12 cellular contexts compared by ENCODE assay signal in genomic region chr20:13717631-13718044, GRCh38.
DNase-seq lines count a peak whose midpoint lies in the region; ATAC-seq and TF ChIP-seq lines count a peak whose summit lies in the region.
"Had no signal": no experiment of that assay in that cellular context is flagged by ENCODE, and none has a peak within 500 bp of the region (broad histone marks: within the 10 kb centered on the region; RNA-seq: fewer than 3 reads in every experiment).

No MANE protein-coding gene starts in this region.

- no peak overlapping the region for H4K5ac ChIP-seq in H9 (ENCODE audit: insufficient read length, low read depth, low read length)

- no peaks in the 10 kb centered on the region for H3K4me1 ChIP-seq in breast epithelium
- no peaks in the 10 kb centered on the region for H3K4me1 ChIP-seq in H9 (ENCODE audit: insufficient read depth, low read length)
- H3K4me1 ChIP-seq in foreskin keratinocyte: no peaks in the 10 kb centered on the region

- H4K20me1 ChIP-seq in H9 (ENCODE audit: control insufficient read depth, insufficient read depth, insufficient read length): no peaks in the 10 kb centered on the region

- H3K27me3 ChIP-seq in breast epithelium: no peaks in the 10 kb centered on the region
- no peaks in the 10 kb centered on the region for H3K27me3 ChIP-seq in H9 (ENCODE audit: insufficient read depth, low read length)
- no peaks in the 10 kb centered on the region for H3K27me3 ChIP-seq in foreskin keratinocyte
- H3K27me3 ChIP-seq: cardiac muscle cell had no signal

- no peak overlapping the region for H3K14ac ChIP-seq in H9 (ENCODE audit: insufficient read depth, low read length)

- no peak overlapping the region for H3K56ac ChIP-seq in H9 (ENCODE audit: insufficient read length, low read depth, low read length)

- intact Hi-C loops in MCF 10A (cut with micrococcal nuclease): no loop called here
- intact Hi-C loops in breast epithelium (cut with DNase I; ENCODE audit: low total_unique reads): no loop called here

- no peak overlapping the region for H2AK5ac ChIP-seq in H9 (ENCODE audit: insufficient read length, low read length)

- no peak overlapping the region for H2BK15ac ChIP-seq in H9 (ENCODE audit: low read depth, low read length)

- TF ChIP-seq CTCF in MCF 10A (IDR thresholded peaks at IDR 0.05; ENCODE audit: unreplicated experiment) (no peak), breast epithelium (IDR thresholded peaks at IDR 0.05) (no peak), H9 (conservative IDR thresholded peaks at IDR 0.05) (no peak), foreskin keratinocyte (conservative IDR thresholded peaks at IDR 0.05) (no peak)

- H3K23me2 ChIP-seq in H9 (ENCODE audit: insufficient read length, low read depth, low read length, poor library complexity, severe bottlenecking): no peaks in the 10 kb centered on the region

- H2BK120ac ChIP-seq in H9 (ENCODE audit: low read depth, low read length, poor library complexity, severe bottlenecking): no peak overlapping the region

- POLR2A ChIA-PET in MCF 10A (lab: Yijun Ruan, JAX): interaction anchor here (0.6 kb wide), 1 partner anchor 161 kb away, joined by 4 read pairs; no protein-coding TSS in a partner anchor

- H3K4me3 Mint-ChIP-seq in MCF 10A (ENCODE audit: unreplicated experiment): no peak overlapping the region
- H3K4me3 Mint-ChIP-seq in H9: no peak overlapping the region

- TF ChIP-seq POLR2A in breast epithelium (IDR thresholded peaks at IDR 0.05): no peak

- H3K9me3 ChIP-seq in breast epithelium (no peaks in the 10 kb centered on the region), H9 (ENCODE audit: control insufficient read depth, low read depth, low read length) (no peaks in the 10 kb centered on the region)

- no peak overlapping the region for H2BK20ac ChIP-seq in H9 (ENCODE audit: low read depth, low read length, poor library complexity, severe bottlenecking)

- no peak overlapping the region for H3K27ac Mint-ChIP-seq in MCF 10A (ENCODE audit: low read depth, unreplicated experiment)
- peak overlapping the region in 2 of 3 experiments; percentile 72 to 88; a peak in 2 of 7 replicates for H3K27ac Mint-ChIP-seq in H9

- H2BK5ac ChIP-seq in H9 (ENCODE audit: insufficient read length, low read length): no peak overlapping the region

- H3K36me3 ChIP-seq in breast epithelium: no peaks in the 10 kb centered on the region

- no peak overlapping the region for H3K9ac ChIP-seq in H9 (ENCODE audit: extremely low read depth, insufficient read length, low read length)

- no peak overlapping the region for H3T11ph ChIP-seq in H9 (ENCODE audit: low read length)

- H3K79me2 ChIP-seq in H9 (ENCODE audit: insufficient read depth, low read length): no peaks in the 10 kb centered on the region

- H4K8ac ChIP-seq in H9 (replicated peaks; ENCODE audit: insufficient read length, low read depth, low read length): no peak overlapping the region

- no peak overlapping the region for H2AFZ ChIP-seq in H9 (ENCODE audit: low read length)

- H3K4ac ChIP-seq in H9 (ENCODE audit: low read depth, low read length): no peak overlapping the region

- H3K27me3 Mint-ChIP-seq in MCF 10A (ENCODE audit: insufficient read depth, unreplicated experiment): no peaks in the 10 kb centered on the region
- H3K27me3 Mint-ChIP-seq in H9 (ENCODE audit: low read depth): no peaks in the 10 kb centered on the region

- H2BK12ac ChIP-seq in H9 (ENCODE audit: insufficient read length, low read depth, low read length): no peak overlapping the region

- peak; percentile 1 for DNase-seq in MCF 10A (ENCODE audit: unreplicated experiment)
- no peak for DNase-seq in breast epithelium (ENCODE audit: low spot score in 2 of 2)
- no peak for DNase-seq in H9
- DNase-seq in foreskin keratinocyte: no peak
- no peak for DNase-seq in hepatic stellate cell (ENCODE audit: low spot score)
- DNase-seq in cerebellar cortex (ENCODE audit: low spot score): no peak
- DNase-seq in NCI-H1930 (lab: John Stamatoyannopoulos, UW): no peak
- DNase-seq: activated T-cell treated with anti-CD3 and anti-CD28 coated beads, Interleukin-2, amount 50 U/mL, for 48 hours; IMR-90; NCI-H526 treated with DMSO at 0.1 percent for 48 hours had no signal

- peak; percentile 95 for ATAC-seq in HG03439 (IDR thresholded peaks at IDR 0.05; ENCODE audit: unreplicated experiment)
- ATAC-seq in foreskin keratinocyte: no peak

- H3K27ac ChIP-seq in breast epithelium (no peak overlapping the region), H9 (ENCODE audit: insufficient read length, low read depth, low read length) (no peak overlapping the region), foreskin keratinocyte (no peak overlapping the region)
- H3K27ac ChIP-seq: cardiac muscle cell had no signal

- H3K4me1 Mint-ChIP-seq in MCF 10A (ENCODE audit: insufficient read depth, unreplicated experiment) (no peaks in the 10 kb centered on the region), H9 (peaks cover 10% of the 10 kb centered on the region in 2 experiments)

- no peak overlapping the region for H4K91ac ChIP-seq in H9 (ENCODE audit: insufficient read length, low read depth, low read length)

- no peak overlapping the region for H3K4me2 ChIP-seq in H9 (ENCODE audit: insufficient read depth, insufficient read length, low read length)

- H3K4me3 ChIP-seq in breast epithelium: no peak overlapping the region
- H3K4me3 ChIP-seq: cardiac muscle cell had no signal

- WGBS in H9 (ENCODE audit: extremely low coverage, insufficient read length, low lambda C conversion rate): no CpG with 5 or more reads among the region's 1 CpG

- H3K9me3 Mint-ChIP-seq in MCF 10A (ENCODE audit: unreplicated experiment) (no peaks in the 10 kb centered on the region), H9 (no peaks in the 10 kb centered on the region)

- no peaks in the 10 kb centered on the region for H3K79me1 ChIP-seq in H9 (ENCODE audit: insufficient read depth, low read depth, low read length, poor library complexity, severe bottlenecking)

- H3K18ac ChIP-seq in H9 (ENCODE audit: insufficient read length, low read depth, low read length): no peak overlapping the region

- CTCF ChIA-PET in MCF 10A (lab: Yijun Ruan, JAX): no interaction called here

- H3K36me3 Mint-ChIP-seq in MCF 10A (ENCODE audit: insufficient read depth, unreplicated experiment) (peaks cover 63% of the 10 kb centered on the region), H9 (ENCODE audit: insufficient read depth in 1 of 3, low read depth in 3 of 3) (peaks cover 22 to 61% (median 47%) of the 10 kb centered on the region in 3 experiments)

- BruUV-seq in MCF 10A (replicated peaks; lab: Mats Ljungman, UMichigan): no TSS peak

- no peak overlapping the region for H3K23ac ChIP-seq in H9 (ENCODE audit: insufficient read length, low read depth, low read length)
